Comparison of ENCODE assay signal across 13 cellular contexts in genomic region chr10:101226506-101226887, GRCh38. TPM values are rescaled to one million over a fixed set of nuclear protein-coding genes. Genes with fewer than 3 reads are reported as not detected.
DNase-seq lines count a peak whose midpoint lies in the region; ATAC-seq lines count a peak whose summit lies in the region.
"Had no signal": no experiment of that assay in that cellular context is flagged by ENCODE, and none has a peak within 500 bp of the region (broad histone marks: within the 10 kb centered on the region; RNA-seq: fewer than 3 reads in every experiment).

No MANE protein-coding gene starts in this region.

- H3K27ac ChIP-seq in thymus (ENCODE audit: low read depth), result no peak overlapping the region
- H3K27ac ChIP-seq: cardiac muscle cell had no signal

- no peak for ATAC-seq in memory B cell (ENCODE audit: low read depth)
- ATAC-seq in GM21576 (IDR thresholded peaks at IDR 0.05; ENCODE audit: unreplicated experiment), result no peak

- H3K9me3 Mint-ChIP-seq in activated naive CD4-positive, alpha-beta T cell treated with anti-CD3 and anti-CD28 coated beads, Interleukin-2, amount 10 ng/mL, durations not matched to agents 7 days and 5 days, result no peaks in the 10 kb centered on the region
- peaks cover 6% of the 10 kb centered on the region for H3K9me3 Mint-ChIP-seq in memory B cell

- no peaks in the 10 kb centered on the region for H3K36me3 ChIP-seq in thymus (ENCODE audit: control insufficient read depth, insufficient read depth)
- H3K36me3 ChIP-seq: cardiac muscle cell had no signal

- peaks cover 2% of the 10 kb centered on the region for H3K9me3 ChIP-seq in thymus (ENCODE audit: control insufficient read depth)

- peak overlapping the region; percentile 37 for H3K4me3 Mint-ChIP-seq in activated naive CD4-positive, alpha-beta T cell treated with anti-CD3 and anti-CD28 coated beads, Interleukin-2, amount 10 ng/mL, durations not matched to agents 7 days and 5 days
- peak overlapping the region; percentile 57 for H3K4me3 Mint-ChIP-seq in memory B cell

- H3K4me1 Mint-ChIP-seq in activated naive CD4-positive, alpha-beta T cell treated with anti-CD3 and anti-CD28 coated beads, Interleukin-2, amount 10 ng/mL, durations not matched to agents 7 days and 5 days, result peaks cover 37% of the 10 kb centered on the region
- H3K4me1 Mint-ChIP-seq in memory B cell, result peaks cover 27% of the 10 kb centered on the region

- peak; percentile 55 for DNase-seq in activated naive CD4-positive, alpha-beta T cell treated with anti-CD3 and anti-CD28 coated beads, Interleukin-2, amount 10 ng/mL, durations not matched to agents 7 days and 5 days
- DNase-seq in activated naive CD4-positive, alpha-beta T cell treated with anti-CD3 and anti-CD28 coated beads, Interleukin-2, amount 50 U/mL, for 16 hours, result no peak
- peak; percentile 33 to 43 for DNase-seq in activated T-cell treated with anti-CD3 and anti-CD28 coated beads, Interleukin-2, amount 50 U/mL, for 48 hours
- no peak for DNase-seq in memory B cell (ENCODE audit: low spot score in 2 of 2)
- no peak for DNase-seq in stimulated activated CD4-positive, alpha-beta T cell treated with anti-CD3 and anti-CD28 coated beads, Interleukin-4, amount 100 ng/mL, for 24 hours
- no peak for DNase-seq in mucosa of gallbladder (ENCODE audit: low spot score)
- DNase-seq: activated CD8-positive, alpha-beta memory T cell treated with anti-CD3 and anti-CD28 coated beads for 24 hours; NCI-H2171; stimulated activated CD4-positive, alpha-beta T cell treated with anti-CD3 and anti-CD28 coated beads, Interleukin-2, amount 100 ng/mL, for 48 hours had no signal

- H3K27ac Mint-ChIP-seq in activated naive CD4-positive, alpha-beta T cell treated with anti-CD3 and anti-CD28 coated beads, Interleukin-2, amount 10 ng/mL, durations not matched to agents 7 days and 5 days, result peak overlapping the region; percentile 49
- peak overlapping the region; percentile 11 for H3K27ac Mint-ChIP-seq in memory B cell

- peaks cover 6% of the 10 kb centered on the region for H3K36me3 Mint-ChIP-seq in activated naive CD4-positive, alpha-beta T cell treated with anti-CD3 and anti-CD28 coated beads, Interleukin-2, amount 10 ng/mL, durations not matched to agents 7 days and 5 days
- H3K36me3 Mint-ChIP-seq in memory B cell, result peaks cover 5% of the 10 kb centered on the region

- CTCF ChIA-PET in activated naive CD4-positive, alpha-beta T cell treated with anti-CD3 and anti-CD28 coated beads, Interleukin-2, amount 10 ng/mL, durations not matched to agents 7 days and 5 days (lab: Charles Lee), result interaction anchor here (1.3 kb wide), 1 partner anchor 12 kb away, joined by 3 read pairs; no protein-coding TSS in a partner anchor

- H3K27me3 Mint-ChIP-seq in activated naive CD4-positive, alpha-beta T cell treated with anti-CD3 and anti-CD28 coated beads, Interleukin-2, amount 10 ng/mL, durations not matched to agents 7 days and 5 days, result peaks cover 99% of the 10 kb centered on the region
- peaks cover 44% of the 10 kb centered on the region for H3K27me3 Mint-ChIP-seq in memory B cell

- peaks cover 2% of the 10 kb centered on the region for H3K4me1 ChIP-seq in thymus (ENCODE audit: control insufficient read depth, insufficient read depth, low read length)

- 3% methylated on average over 15 of the region's 15 CpGs for WGBS in thymus

- H3K27me3 ChIP-seq in thymus (ENCODE audit: control insufficient read depth, insufficient read depth), result peaks cover 91% of the 10 kb centered on the region

- H3K4me3 ChIP-seq in thymus (ENCODE audit: low read length), result peak overlapping the region; percentile 9

RNA-seq across cellular contexts. Expression of gene LBX1, which starts 2.8 kb away (rescaled TPM):
- 0.11 TPM for polyA plus RNA-seq in thymus
- total RNA-seq in mucosa of gallbladder, result not detected
- total RNA-seq: cardiac muscle cell, glomerular endothelial cell had no signal
- polyA plus RNA-seq: cardiac muscle cell had no signal

Comparison
In these comparisons a context has a peak if more than half of its experiments do, and no peak if none do; other contexts are left out.
1. DNase-seq: peak in activated naive CD4-positive, alpha-beta T cell treated with anti-CD3 and anti-CD28 coated beads, Interleukin-2, amount 10 ng/mL, durations not matched to agents 7 days and 5 days (single experiment) and activated T-cell treated with anti-CD3 and anti-CD28 coated beads, Interleukin-2, amount 50 U/mL, for 48 hours (2 of 2); none in activated naive CD4-positive, alpha-beta T cell treated with anti-CD3 and anti-CD28 coated beads, Interleukin-2, amount 50 U/mL, for 16 hours (single experiment), memory B cell (0 of 2), stimulated activated CD4-positive, alpha-beta T cell treated with anti-CD3 and anti-CD28 coated beads, Interleukin-4, amount 100 ng/mL, for 24 hours (single experiment) and mucosa of gallbladder (single experiment).